ENCODE assay signal across 22 cellular contexts in genomic region chr6:169960003-169960344, GRCh38.
DNase-seq lines count a peak whose midpoint lies in the region; ATAC-seq and TF ChIP-seq lines count a peak whose summit lies in the region.
"Had no signal": no experiment of that assay in that cellular context is flagged by ENCODE, and none has a peak within 500 bp of the region (broad histone marks: within the 10 kb centered on the region; RNA-seq: fewer than 3 reads in every experiment).

No MANE protein-coding gene starts in this region.

- WGBS in mammary epithelial cell (ENCODE audit: low coverage, missing lambda C conversion rate), result 86% methylated on average over 2 of the region's 4 CpGs
- WGBS in endodermal cell (ENCODE audit: insufficient coverage in 1 of 2, insufficient read length in 1 of 2), 2 experiments, result 93 to 94% methylated on average over 4 of the region's 4 CpGs
- 80 to 85% methylated on average over 2 to 4 of the region's 4 CpGs for WGBS in upper lobe of left lung, 2 donors
- 92% methylated on average over 4 of the region's 4 CpGs for WGBS in prostate gland

- no peaks in the 10 kb centered on the region for H3K36me3 Mint-ChIP-seq in endodermal cell (ENCODE audit: low read depth)
- H3K36me3 Mint-ChIP-seq: activated naive CD8-positive, alpha-beta T cell had no signal

- H3K4me3 Mint-ChIP-seq in endodermal cell, result no peak overlapping the region
- H3K4me3 Mint-ChIP-seq: T-helper 2 cell treated with Interferon-gamma antibody and Interleukin-4, amounts not matched to agents 5 μg/mL and 100 μg/mL, for 36 hours had no signal

- in situ Hi-C loops in mammary epithelial cell (cut with MboI; ENCODE audit: low sequenced_read_pairs in 2 of 2), result no loop called here

- H3K36me3 ChIP-seq in breast epithelium (no peaks in the 10 kb centered on the region), mammary epithelial cell (ENCODE audit: insufficient read depth, low read length) (no peaks in the 10 kb centered on the region), endodermal cell (ENCODE audit: control insufficient read depth, insufficient read depth, low read length) (no peaks in the 10 kb centered on the region), upper lobe of left lung (no peaks in the 10 kb centered on the region), prostate gland (no peaks in the 10 kb centered on the region)
- H3K36me3 ChIP-seq: suprapubic skin, uterus had no signal

- TF ChIP-seq POLR2A in breast epithelium (IDR thresholded peaks at IDR 0.05) (no peak), upper lobe of left lung (IDR thresholded peaks at IDR 0.05) (no peak), prostate gland (IDR thresholded peaks at IDR 0.05) (no peak)

- DNase-seq in breast epithelium (ENCODE audit: low spot score in 2 of 2), result peak; percentile 14
- DNase-seq in mammary epithelial cell, result no peak
- peak; percentile 88 for DNase-seq in NCI-H146 treated with DMSO at 0.1 percent for 48 hours (lab: John Stamatoyannopoulos, UW; ENCODE audit: unreplicated experiment)
- peak; percentile 32 for DNase-seq in endodermal cell
- peak; percentile 14 to 17 for DNase-seq in upper lobe of left lung
- no peak for DNase-seq in prostate gland (ENCODE audit: low spot score)
- DNase-seq in activated CD8-positive, alpha-beta memory T cell treated with anti-CD3 and anti-CD28 coated beads, Interleukin-2, amount 50 U/mL, for 48 hours, result no peak
- DNase-seq: activated CD4-positive, alpha-beta T cell treated with anti-CD3 and anti-CD28 coated beads for 4 hours; activated T-cell treated with anti-CD3 and anti-CD28 coated beads, Interleukin-2, amount 50 U/mL, for 72 hours; caudate nucleus; dermis blood vessel endothelial cell; NCI-H226; psoas muscle; RPMI8226; stimulated activated CD4-positive, alpha-beta T cell treated with anti-CD3 and anti-CD28 coated beads, Interleukin-15, amount 100 ng/mL, for 24 hours had no signal

- H3K9me3 Mint-ChIP-seq in endodermal cell, result no peaks in the 10 kb centered on the region
- H3K9me3 Mint-ChIP-seq: activated T-cell treated with anti-CD3 and anti-CD28 coated beads, Interleukin-2, amount 50 U/mL, for 72 hours; T-helper 2 cell treated with Interferon-gamma antibody and Interleukin-4, amounts not matched to agents 5 μg/mL and 100 μg/mL, for 36 hours had no signal

- H3K9ac ChIP-seq in mammary epithelial cell (ENCODE audit: insufficient read depth, low read length) (no peak overlapping the region), endodermal cell (ENCODE audit: extremely low read depth, low read length, poor library complexity, severe bottlenecking) (no peak overlapping the region)

- H3K9me3 ChIP-seq in breast epithelium (no peaks in the 10 kb centered on the region), mammary epithelial cell (replicated peaks; ENCODE audit: insufficient read depth, low read length) (no peaks in the 10 kb centered on the region), endodermal cell (ENCODE audit: control insufficient read depth, low read length) (no peaks in the 10 kb centered on the region), upper lobe of left lung (no peaks in the 10 kb centered on the region), prostate gland (no peaks in the 10 kb centered on the region)
- H3K9me3 ChIP-seq: psoas muscle, suprapubic skin, uterus had no signal

- H3K4me3 ChIP-seq in breast epithelium, result no peak overlapping the region
- H3K4me3 ChIP-seq in mammary epithelial cell (replicated peaks in 1 of 3; ENCODE audit: insufficient read depth in 1 of 3, low read depth in 2 of 3, low read length in 3 of 3), result no peak overlapping the region
- H3K4me3 ChIP-seq in endodermal cell (ENCODE audit: low read length), result no peak overlapping the region
- H3K4me3 ChIP-seq in upper lobe of left lung, result no peak overlapping the region
- no peak overlapping the region for H3K4me3 ChIP-seq in prostate gland
- H3K4me3 ChIP-seq: psoas muscle, SK-N-MC, uterus had no signal

- dilution Hi-C loops in mammary epithelial cell (cut with HindIII; ENCODE audit: low sequenced_read_pairs), result loop anchor here (10.0 kb wide), 1 partner anchor 125 kb away; no protein-coding TSS in a partner anchor

- CTCF ChIA-PET in mammary epithelial cell (lab: Charles Lee; ENCODE audit: low non-redundant PET), result no interaction called here

- H3K4me1 ChIP-seq in breast epithelium, result no peaks in the 10 kb centered on the region
- no peaks in the 10 kb centered on the region for H3K4me1 ChIP-seq in mammary epithelial cell (ENCODE audit: insufficient read depth, low read length)
- H3K4me1 ChIP-seq in endodermal cell (ENCODE audit: control insufficient read depth, insufficient read depth, low read length), result no peaks in the 10 kb centered on the region
- peaks cover 6 to 21% (median 13%) of the 10 kb centered on the region in 4 donors for H3K4me1 ChIP-seq in upper lobe of left lung
- H3K4me1 ChIP-seq in prostate gland (replicated peaks), result no peaks in the 10 kb centered on the region
- H3K4me1 ChIP-seq: psoas muscle, uterus had no signal

- intact Hi-C loops in breast epithelium (cut with DNase I; ENCODE audit: low total_unique reads), result no loop called here
- intact Hi-C loops in mammary epithelial cell (cut with micrococcal nuclease), result no loop called here
- intact Hi-C loops in prostate gland (cut with DNase I), result loop anchor here (5.0 kb wide), 2 partner anchors 332 to 557 kb away; partner anchors contain the start of gene DLL1

- no peak overlapping the region for H3K27ac ChIP-seq in breast epithelium
- no peak overlapping the region for H3K27ac ChIP-seq in mammary epithelial cell (ENCODE audit: insufficient read depth, low read depth, low read length)
- H3K27ac ChIP-seq in endodermal cell (ENCODE audit: low read depth, low read length), result no peak overlapping the region
- H3K27ac ChIP-seq in upper lobe of left lung, result no peak overlapping the region
- no peak overlapping the region for H3K27ac ChIP-seq in prostate gland
- H3K27ac ChIP-seq: C4-2B, psoas muscle, SK-N-MC, suprapubic skin had no signal

- H3K4me2 ChIP-seq in mammary epithelial cell (ENCODE audit: insufficient read depth, low read depth, low read length), result no peak overlapping the region

- no peak for TF ChIP-seq EP300 in upper lobe of left lung (IDR thresholded peaks at IDR 0.05)

- H4K20me1 ChIP-seq in mammary epithelial cell (ENCODE audit: insufficient read depth, low read length), result no peaks in the 10 kb centered on the region

- no TSS peak for BruUV-seq in mammary epithelial cell (replicated peaks; lab: Mats Ljungman, UMichigan)

- H3K27me3 Mint-ChIP-seq in endodermal cell (ENCODE audit: insufficient read depth), result peaks cover 7% of the 10 kb centered on the region
- H3K27me3 Mint-ChIP-seq: activated naive CD8-positive, alpha-beta T cell had no signal

- no peaks in the 10 kb centered on the region for H3K79me2 ChIP-seq in mammary epithelial cell (ENCODE audit: insufficient read depth, low read length)

- no peak overlapping the region for H2AFZ ChIP-seq in mammary epithelial cell (ENCODE audit: low read depth, low read length)

- ATAC-seq in upper lobe of left lung (ENCODE audit: low FRiP score in 2 of 2) (no peak), GM21786 (IDR thresholded peaks at IDR 0.05; ENCODE audit: unreplicated experiment) (no peak)
- ATAC-seq: psoas muscle had no signal

- H3K4me1 Mint-ChIP-seq in endodermal cell, result no peaks in the 10 kb centered on the region

- peaks cover 0 to 18% of the 10 kb centered on the region in 2 donors for H3K27me3 ChIP-seq in breast epithelium
- no peaks in the 10 kb centered on the region for H3K27me3 ChIP-seq in mammary epithelial cell (ENCODE audit: insufficient read depth, low read length)
- H3K27me3 ChIP-seq in endodermal cell (ENCODE audit: control insufficient read depth, insufficient read depth, low read length, poor library complexity, severe bottlenecking), result peaks cover 16% of the 10 kb centered on the region
- peaks cover 0 to 9% (median 3%) of the 10 kb centered on the region in 4 donors for H3K27me3 ChIP-seq in upper lobe of left lung
- no peaks in the 10 kb centered on the region for H3K27me3 ChIP-seq in prostate gland (replicated peaks; ENCODE audit: insufficient read depth)
- H3K27me3 ChIP-seq: uterus had no signal

- H3K27ac Mint-ChIP-seq in endodermal cell, result no peak overlapping the region
- H3K27ac Mint-ChIP-seq: activated T-cell treated with anti-CD3 and anti-CD28 coated beads, Interleukin-2, amount 50 U/mL, for 72 hours; T-helper 2 cell treated with Interferon-gamma antibody and Interleukin-4, amounts not matched to agents 5 μg/mL and 100 μg/mL, for 36 hours had no signal

- no peak for TF ChIP-seq CTCF in breast epithelium (IDR thresholded peaks at IDR 0.05)
- no peak for TF ChIP-seq CTCF in mammary epithelial cell (conservative IDR thresholded peaks at IDR 0.05 in 1 of 2, IDR thresholded peaks at IDR 0.05 in 1 of 2; ENCODE audit: extremely low read depth in 1 of 2, insufficient read depth in 1 of 2, low read depth in 1 of 2, low read length in 2 of 2)
- no peak for TF ChIP-seq CTCF in endodermal cell (conservative IDR thresholded peaks at IDR 0.05)
- no peak for TF ChIP-seq CTCF in upper lobe of left lung (IDR thresholded peaks at IDR 0.05)
- no peak for TF ChIP-seq CTCF in prostate gland (IDR thresholded peaks at IDR 0.05)

Comparison
In these comparisons a context has a peak if more than half of its experiments do, and no peak if none do; other contexts are left out.
1. DNase-seq: peak in breast epithelium (2 of 2), NCI-H146 treated with DMSO at 0.1 percent for 48 hours (single experiment), endodermal cell (single experiment) and upper lobe of left lung (2 of 2); none in mammary epithelial cell (single experiment), prostate gland (single experiment) and activated CD8-positive, alpha-beta memory T cell treated with anti-CD3 and anti-CD28 coated beads, Interleukin-2, amount 50 U/mL, for 48 hours (single experiment).